1 cellular context compared by ENCODE assay signal in genomic region chr5:93582677-93583524, GRCh38.
TF ChIP-seq lines count a peak whose summit lies in the region.

NR2F1 (plus strand) TSS chr5:93583222; CDS start chr5:93585024, 1,802 bp downstream.

TF ChIP-seq in HepG2, 621 proteins besides CTCF, POLR2A, EP300 and RAD21 (continued from another document and continues in another):
- TF ChIP-seq LCORL (IDR thresholded peaks at IDR 0.05): peak; percentile 66; the same call in 1 of the 2 replicates
- peak; percentile 77 for TF ChIP-seq LCORL (CRISPR knock-in tag; IDR thresholded peaks at IDR 0.05)
- peak; percentile 80; the same call in 1 of the 2 replicates for TF ChIP-seq ZNF775 (CRISPR knock-in tag; IDR thresholded peaks at IDR 0.05; ENCODE audit: borderline replicate concordance)
- TF ChIP-seq TCF7 (IDR thresholded peaks at IDR 0.05; ENCODE audit: low read depth): peak; percentile 11; the same call in 1 of the 2 replicates
- TF ChIP-seq ZNF788 (CRISPR knock-in tag; IDR thresholded peaks at IDR 0.05; ENCODE audit: borderline replicate concordance): peak; percentile 92
- 0 out of 2 replicates have a peak, but pooled peaks have one; percentile 41 for TF ChIP-seq CHD2 (IDR thresholded peaks at IDR 0.05; ENCODE audit: low read depth, low read length)
- peak; percentile 40; the same call in 1 of the 2 replicates for TF ChIP-seq ZNF580 (CRISPR knock-in tag; IDR thresholded peaks at IDR 0.05; ENCODE audit: borderline replicate concordance, low read depth)
- no peak for TF ChIP-seq ZNF619 (CRISPR knock-in tag; IDR thresholded peaks at IDR 0.05)
- no peak for TF ChIP-seq CCAR2 (optimal IDR thresholded peaks at IDR 0.05; ENCODE audit: low read depth, low read length)
- 0 out of 2 replicates have a peak, but pooled peaks have one; percentile 51 for TF ChIP-seq ZNF761 (CRISPR knock-in tag; conservative IDR thresholded peaks at IDR 0.05)
- TF ChIP-seq FOXA3 (CRISPR knock-in tag; IDR thresholded peaks at IDR 0.05): peak; percentile 88
- TF ChIP-seq KDM5A (IDR thresholded peaks at IDR 0.05; ENCODE audit: borderline replicate concordance, low read length): peak; percentile 57; the same call in 1 of the 2 replicates
- TF ChIP-seq GLI4 (CRISPR knock-in tag; IDR thresholded peaks at IDR 0.05; ENCODE audit: borderline replicate concordance): no peak
- TF ChIP-seq EEA1 (CRISPR knock-in tag; IDR thresholded peaks at IDR 0.05; ENCODE audit: borderline replicate concordance): no peak
- no peak for TF ChIP-seq HHEX (CRISPR knock-in tag; IDR thresholded peaks at IDR 0.05)
- TF ChIP-seq ZNF724P (CRISPR knock-in tag; IDR thresholded peaks at IDR 0.05; ENCODE audit: borderline replicate concordance): no peak
- TF ChIP-seq, protein P1, sequence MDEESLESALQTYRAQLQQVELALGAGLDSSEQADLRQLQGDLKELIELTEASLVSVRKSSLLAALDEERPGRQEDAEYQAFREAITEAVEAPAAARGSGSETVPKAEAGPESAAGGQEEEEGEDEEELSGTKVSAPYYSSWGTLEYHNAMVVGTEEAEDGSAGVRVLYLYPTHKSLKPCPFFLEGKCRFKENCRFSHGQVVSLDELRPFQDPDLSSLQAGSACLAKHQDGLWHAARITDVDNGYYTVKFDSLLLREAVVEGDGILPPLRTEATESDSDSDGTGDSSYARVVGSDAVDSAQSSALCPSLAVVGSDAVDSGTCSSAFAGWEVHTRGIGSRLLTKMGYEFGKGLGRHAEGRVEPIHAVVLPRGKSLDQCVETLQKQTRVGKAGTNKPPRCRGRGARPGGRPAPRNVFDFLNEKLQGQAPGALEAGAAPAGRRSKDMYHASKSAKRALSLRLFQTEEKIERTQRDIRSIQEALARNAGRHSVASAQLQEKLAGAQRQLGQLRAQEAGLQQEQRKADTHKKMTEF (CRISPR knock-in tag; IDR thresholded peaks at IDR 0.05): peak; percentile 77
- TF ChIP-seq ZBTB7B (CRISPR knock-in tag; IDR thresholded peaks at IDR 0.05): peak; percentile 59
- TF ChIP-seq NR2F2 (IDR thresholded peaks at IDR 0.05; ENCODE audit: borderline replicate concordance, low read depth): 0 out of 2 replicates have a peak, but pooled peaks have one; percentile 56
- TF ChIP-seq ZNF205 (CRISPR knock-in tag; IDR thresholded peaks at IDR 0.05): no peak
- peak; percentile 64; the same call in 1 of the 2 replicates for TF ChIP-seq ZSCAN30 (CRISPR knock-in tag; IDR thresholded peaks at IDR 0.05)
- peak; percentile 77; the same call in 1 of the 2 replicates for TF ChIP-seq ZNF512B (CRISPR knock-in tag; IDR thresholded peaks at IDR 0.05; ENCODE audit: borderline replicate concordance)
- TF ChIP-seq ZMYM3 (CRISPR knock-in tag; IDR thresholded peaks at IDR 0.05): peak; percentile 75
- no peak for TF ChIP-seq STAT5B (CRISPR knock-in tag; IDR thresholded peaks at IDR 0.05)
- TF ChIP-seq, protein P2, sequence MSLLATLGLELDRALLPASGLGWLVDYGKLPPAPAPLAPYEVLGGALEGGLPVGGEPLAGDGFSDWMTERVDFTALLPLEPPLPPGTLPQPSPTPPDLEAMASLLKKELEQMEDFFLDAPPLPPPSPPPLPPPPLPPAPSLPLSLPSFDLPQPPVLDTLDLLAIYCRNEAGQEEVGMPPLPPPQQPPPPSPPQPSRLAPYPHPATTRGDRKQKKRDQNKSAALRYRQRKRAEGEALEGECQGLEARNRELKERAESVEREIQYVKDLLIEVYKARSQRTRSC (CRISPR knock-in tag; IDR thresholded peaks at IDR 0.05; ENCODE audit: low read depth): 0 out of 2 replicates have a peak, but pooled peaks have one; percentile 68
- no peak for TF ChIP-seq SCMH1 (CRISPR knock-in tag; IDR thresholded peaks at IDR 0.05; ENCODE audit: borderline replicate concordance)
- peak; percentile 39; the same call in 1 of the 2 replicates for TF ChIP-seq SP4 (CRISPR knock-in tag; IDR thresholded peaks at IDR 0.05)
- TF ChIP-seq ZFP36L1 (CRISPR knock-in tag; IDR thresholded peaks at IDR 0.05): no peak; the same call in 1 of the 2 replicates
- no peak for TF ChIP-seq KLF6 (CRISPR knock-in tag; IDR thresholded peaks at IDR 0.05)
- TF ChIP-seq GABPA (IDR thresholded peaks at IDR 0.05; ENCODE audit: low read depth, low read length): no peak
- peak; percentile 46 for TF ChIP-seq GABPA (CRISPR knock-in tag; IDR thresholded peaks at IDR 0.05; ENCODE audit: low read depth)
- TF ChIP-seq, protein P3, sequence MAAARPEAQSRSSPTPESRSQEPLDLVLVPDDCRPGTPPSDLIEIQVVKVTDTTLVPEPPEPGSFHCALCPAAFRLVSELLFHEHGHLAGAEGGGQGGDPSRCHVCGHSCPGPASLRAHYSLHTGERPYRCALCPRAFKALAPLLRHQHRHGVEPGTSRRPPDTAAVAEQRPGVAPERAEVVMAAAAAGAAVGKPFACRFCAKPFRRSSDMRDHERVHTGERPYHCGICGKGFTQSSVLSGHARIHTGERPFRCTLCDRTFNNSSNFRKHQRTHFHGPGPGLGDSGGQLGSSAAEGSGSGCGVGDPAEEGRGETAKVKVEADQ (CRISPR knock-in tag; IDR thresholded peaks at IDR 0.05; ENCODE audit: borderline replicate concordance): no peak
- TF ChIP-seq CBX1 (IDR thresholded peaks at IDR 0.05; ENCODE audit: low read depth): peak; percentile 14
- TF ChIP-seq, protein P4, sequence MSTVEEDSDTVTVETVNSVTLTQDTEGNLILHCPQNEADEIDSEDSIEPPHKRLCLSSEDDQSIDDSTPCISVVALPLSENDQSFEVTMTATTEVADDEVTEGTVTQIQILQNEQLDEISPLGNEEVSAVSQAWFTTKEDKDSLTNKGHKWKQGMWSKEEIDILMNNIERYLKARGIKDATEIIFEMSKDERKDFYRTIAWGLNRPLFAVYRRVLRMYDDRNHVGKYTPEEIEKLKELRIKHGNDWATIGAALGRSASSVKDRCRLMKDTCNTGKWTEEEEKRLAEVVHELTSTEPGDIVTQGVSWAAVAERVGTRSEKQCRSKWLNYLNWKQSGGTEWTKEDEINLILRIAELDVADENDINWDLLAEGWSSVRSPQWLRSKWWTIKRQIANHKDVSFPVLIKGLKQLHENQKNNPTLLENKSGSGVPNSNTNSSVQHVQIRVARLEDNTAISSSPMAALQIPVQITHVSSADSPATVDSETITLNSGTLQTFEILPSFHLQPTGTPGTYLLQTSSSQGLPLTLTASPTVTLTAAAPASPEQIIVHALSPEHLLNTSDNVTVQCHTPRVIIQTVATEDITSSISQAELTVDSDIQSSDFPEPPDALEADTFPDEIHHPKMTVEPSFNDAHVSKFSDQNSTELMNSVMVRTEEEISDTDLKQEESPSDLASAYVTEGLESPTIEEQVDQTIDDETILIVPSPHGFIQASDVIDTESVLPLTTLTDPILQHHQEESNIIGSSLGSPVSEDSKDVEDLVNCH (CRISPR knock-in tag; IDR thresholded peaks at IDR 0.05): 0 out of 2 replicates have a peak, but pooled peaks have one; percentile 32
- TF ChIP-seq SMYD3 (CRISPR knock-in tag; IDR thresholded peaks at IDR 0.05): 0 out of 2 replicates have a peak, but pooled peaks have one; percentile 69
- TF ChIP-seq, protein P5, sequence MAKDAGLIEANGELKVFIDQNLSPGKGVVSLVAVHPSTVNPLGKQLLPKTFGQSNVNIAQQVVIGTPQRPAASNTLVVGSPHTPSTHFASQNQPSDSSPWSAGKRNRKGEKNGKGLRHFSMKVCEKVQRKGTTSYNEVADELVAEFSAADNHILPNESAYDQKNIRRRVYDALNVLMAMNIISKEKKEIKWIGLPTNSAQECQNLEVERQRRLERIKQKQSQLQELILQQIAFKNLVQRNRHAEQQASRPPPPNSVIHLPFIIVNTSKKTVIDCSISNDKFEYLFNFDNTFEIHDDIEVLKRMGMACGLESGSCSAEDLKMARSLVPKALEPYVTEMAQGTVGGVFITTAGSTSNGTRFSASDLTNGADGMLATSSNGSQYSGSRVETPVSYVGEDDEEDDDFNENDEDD (CRISPR knock-in tag; IDR thresholded peaks at IDR 0.05; ENCODE audit: borderline replicate concordance): no peak
- TF ChIP-seq MAZ (IDR thresholded peaks at IDR 0.05; ENCODE audit: borderline replicate concordance, low read depth, low read length): peak; percentile 98
- peak; percentile 87 for TF ChIP-seq MAZ (CRISPR knock-in tag; IDR thresholded peaks at IDR 0.05; ENCODE audit: low read depth)
- TF ChIP-seq ADNP (CRISPR knock-in tag; IDR thresholded peaks at IDR 0.05): no peak
- peak; percentile 81; the same call in 1 of the 2 replicates for TF ChIP-seq ZBTB34 (CRISPR knock-in tag; IDR thresholded peaks at IDR 0.05)
- no peak for TF ChIP-seq ZNF776 (CRISPR knock-in tag; IDR thresholded peaks at IDR 0.05)
- TF ChIP-seq, protein P6, sequence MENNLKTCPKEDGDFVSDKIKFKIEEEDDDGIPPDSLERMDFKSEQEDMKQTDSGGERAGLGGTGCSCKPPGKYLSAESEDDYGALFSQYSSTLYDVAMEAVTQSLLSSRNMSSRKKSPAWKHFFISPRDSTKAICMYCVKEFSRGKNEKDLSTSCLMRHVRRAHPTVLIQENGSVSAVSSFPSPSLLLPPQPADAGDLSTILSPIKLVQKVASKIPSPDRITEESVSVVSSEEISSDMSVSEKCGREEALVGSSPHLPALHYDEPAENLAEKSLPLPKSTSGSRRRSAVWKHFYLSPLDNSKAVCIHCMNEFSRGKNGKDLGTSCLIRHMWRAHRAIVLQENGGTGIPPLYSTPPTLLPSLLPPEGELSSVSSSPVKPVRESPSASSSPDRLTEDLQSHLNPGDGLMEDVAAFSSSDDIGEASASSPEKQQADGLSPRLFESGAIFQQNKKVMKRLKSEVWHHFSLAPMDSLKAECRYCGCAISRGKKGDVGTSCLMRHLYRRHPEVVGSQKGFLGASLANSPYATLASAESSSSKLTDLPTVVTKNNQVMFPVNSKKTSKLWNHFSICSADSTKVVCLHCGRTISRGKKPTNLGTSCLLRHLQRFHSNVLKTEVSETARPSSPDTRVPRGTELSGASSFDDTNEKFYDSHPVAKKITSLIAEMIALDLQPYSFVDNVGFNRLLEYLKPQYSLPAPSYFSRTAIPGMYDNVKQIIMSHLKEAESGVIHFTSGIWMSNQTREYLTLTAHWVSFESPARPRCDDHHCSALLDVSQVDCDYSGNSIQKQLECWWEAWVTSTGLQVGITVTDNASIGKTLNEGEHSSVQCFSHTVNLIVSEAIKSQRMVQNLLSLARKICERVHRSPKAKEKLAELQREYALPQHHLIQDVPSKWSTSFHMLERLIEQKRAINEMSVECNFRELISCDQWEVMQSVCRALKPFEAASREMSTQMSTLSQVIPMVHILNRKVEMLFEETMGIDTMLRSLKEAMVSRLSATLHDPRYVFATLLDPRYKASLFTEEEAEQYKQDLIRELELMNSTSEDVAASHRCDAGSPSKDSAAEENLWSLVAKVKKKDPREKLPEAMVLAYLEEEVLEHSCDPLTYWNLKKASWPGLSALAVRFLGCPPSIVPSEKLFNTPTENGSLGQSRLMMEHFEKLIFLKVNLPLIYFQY (CRISPR knock-in tag; IDR thresholded peaks at IDR 0.05; ENCODE audit: borderline replicate concordance): no peak; the same call in 1 of the 2 replicates
- TF ChIP-seq, protein P7, sequence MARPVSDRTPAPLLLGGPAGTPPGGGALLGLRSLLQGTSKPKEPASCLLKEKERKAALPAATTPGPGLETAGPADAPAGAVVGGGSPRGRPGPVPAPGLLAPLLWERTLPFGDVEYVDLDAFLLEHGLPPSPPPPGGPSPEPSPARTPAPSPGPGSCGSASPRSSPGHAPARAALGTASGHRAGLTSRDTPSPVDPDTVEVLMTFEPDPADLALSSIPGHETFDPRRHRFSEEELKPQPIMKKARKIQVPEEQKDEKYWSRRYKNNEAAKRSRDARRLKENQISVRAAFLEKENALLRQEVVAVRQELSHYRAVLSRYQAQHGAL (CRISPR knock-in tag; IDR thresholded peaks at IDR 0.05; ENCODE audit: not compliant biosample characterization): no peak
